17 cellular contexts compared by ENCODE assay signal in the genomic region with DNA sequence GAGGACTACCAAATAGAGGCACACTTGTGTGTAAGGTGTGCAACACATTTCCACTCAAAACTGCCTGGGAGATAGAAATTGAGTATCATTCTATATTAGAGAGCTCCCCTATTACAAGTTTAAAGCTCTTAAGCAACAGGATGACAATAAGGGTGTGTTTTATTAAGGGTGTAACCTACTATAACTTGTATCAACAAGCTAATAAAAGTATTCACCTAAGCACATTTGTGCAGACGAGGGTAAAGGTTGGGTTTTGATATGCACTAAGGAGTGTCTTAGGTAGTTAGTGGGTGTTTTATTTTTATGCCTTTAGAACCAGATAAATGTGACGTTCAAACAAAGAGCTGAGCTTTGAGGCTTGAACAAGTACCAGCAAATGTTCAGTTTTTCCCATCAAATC.
"Had no signal": no experiment of that assay in that cellular context is flagged by ENCODE, and none has a peak within 500 bp of the region (broad histone marks: within the 10 kb centered on the region; RNA-seq: fewer than 3 reads in every experiment).

No MANE protein-coding gene starts in this region.

- H3K9me3 ChIP-seq: breast epithelium, ovary, thoracic aorta had no signal

- H3K4me2 ChIP-seq: neural progenitor cell had no signal

- H3K9me3 Mint-ChIP-seq: activated B cell treated with CpG ODN at 0.5 μM for 24 hours; activated CD4-positive, alpha-beta T cell treated with anti-CD3 and anti-CD28 coated beads, Interleukin-2, amount 10 ng/mL, durations not matched to agents 24 days and 14 days; activated naive CD4-positive, alpha-beta T cell treated with anti-CD3 and anti-CD28 coated beads, Interleukin-2, amount 50 U/mL, for 72 hours; neural progenitor cell; stimulated activated naive CD8-positive, alpha-beta T cell treated with anti-CD3 and anti-CD28 coated beads, Interleukin-15, Interleukin-2, amounts not matched to agents 100 ng/mL and 50 ng/mL, for 24 hours; T-helper 1 cell treated with Interleukin-12 subunit alpha and Interleukin-12 subunit beta and Interleukin-4 antibody, amounts not matched to agents 30 μg/mL and 1 μg/mL, for 36 hours had no signal

- FAIRE-seq: urothelium cell line had no signal

- DNase-seq: activated B cell treated with CpG ODN at 0.5 μM for 24 hours; activated effector memory CD4-positive, alpha-beta T cell treated with Interleukin-2 at 50 U/mL for 16 hours; activated T-cell treated with anti-CD3 and anti-CD28 coated beads, Interleukin-2, amount 50 U/mL, for 1 hour; effector CD4-positive, alpha-beta T cell; glutamatergic neuron; ovary; stimulated activated CD4-positive, alpha-beta T cell treated with anti-CD3 and anti-CD28 coated beads, Interleukin-15, amount 100 ng/mL, for 24 hours; stimulated activated CD4-positive, alpha-beta T cell treated with anti-CD3 and anti-CD28 coated beads, Interleukin-4, amount 100 ng/mL, for 24 hours had no signal

- H3K27me3 Mint-ChIP-seq: activated B cell treated with CpG ODN at 0.5 μM for 24 hours had no signal

- H3K9ac ChIP-seq: neural progenitor cell had no signal

- H3K27ac Mint-ChIP-seq: activated B cell treated with CpG ODN at 0.5 μM for 24 hours; activated CD4-positive, alpha-beta T cell treated with anti-CD3 and anti-CD28 coated beads, Interleukin-2, amount 10 ng/mL, durations not matched to agents 24 days and 14 days; activated naive CD4-positive, alpha-beta T cell treated with anti-CD3 and anti-CD28 coated beads, Interleukin-2, amount 50 U/mL, for 72 hours; neural progenitor cell; stimulated activated naive CD8-positive, alpha-beta T cell treated with anti-CD3 and anti-CD28 coated beads, Interleukin-15, Interleukin-2, amounts not matched to agents 100 ng/mL and 50 ng/mL, for 24 hours; T-helper 1 cell treated with Interleukin-12 subunit alpha and Interleukin-12 subunit beta and Interleukin-4 antibody, amounts not matched to agents 30 μg/mL and 1 μg/mL, for 36 hours had no signal

- H2AFZ ChIP-seq: neural progenitor cell had no signal

- H3K4me3 ChIP-seq: breast epithelium, neural progenitor cell, ovary, thoracic aorta had no signal

- ATAC-seq: activated naive CD4-positive, alpha-beta T cell treated with anti-CD3 and anti-CD28 coated beads, Interleukin-2, amount 50 U/mL, for 72 hours; left lobe of liver had no signal

- H3K36me3 ChIP-seq: breast epithelium, neural progenitor cell, ovary, thoracic aorta had no signal

- H3K27ac ChIP-seq: neural progenitor cell, ovary, thoracic aorta had no signal

- H3K4me3 Mint-ChIP-seq: activated B cell treated with CpG ODN at 0.5 μM for 24 hours; activated CD4-positive, alpha-beta T cell treated with anti-CD3 and anti-CD28 coated beads, Interleukin-2, amount 10 ng/mL, durations not matched to agents 24 days and 14 days; neural progenitor cell; stimulated activated naive CD8-positive, alpha-beta T cell treated with anti-CD3 and anti-CD28 coated beads, Interleukin-15, Interleukin-2, amounts not matched to agents 100 ng/mL and 50 ng/mL, for 24 hours; T-helper 1 cell treated with Interleukin-12 subunit alpha and Interleukin-12 subunit beta and Interleukin-4 antibody, amounts not matched to agents 30 μg/mL and 1 μg/mL, for 36 hours had no signal

- H3K27me3 ChIP-seq: breast epithelium, neural progenitor cell, ovary had no signal
